18 cellular contexts compared by ENCODE assay signal in the genomic region with DNA sequence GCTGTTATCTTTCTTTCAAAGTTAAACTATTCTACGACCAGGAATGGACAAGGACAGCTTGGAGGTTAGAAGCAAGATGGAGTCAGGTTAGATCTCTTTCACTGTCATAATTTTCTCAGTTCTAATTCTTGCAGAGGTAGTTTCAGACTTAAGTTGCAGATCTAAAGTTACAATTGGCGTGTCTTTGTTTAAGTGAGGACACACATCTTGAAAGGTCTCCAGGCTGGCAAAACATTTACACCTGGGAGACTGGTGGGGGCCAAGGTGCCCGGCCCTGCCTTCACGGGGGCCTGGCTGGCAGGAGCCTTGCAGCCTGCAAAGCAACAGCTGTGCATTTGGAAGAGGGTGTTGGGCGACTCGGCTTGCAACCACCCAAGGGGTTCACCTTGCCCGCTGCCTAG. TPM values are rescaled to one million over a fixed set of nuclear protein-coding genes. Genes with fewer than 3 reads are reported as not detected.
DNase-seq lines count a peak whose midpoint lies in the region; ATAC-seq and TF ChIP-seq lines count a peak whose summit lies in the region.
"Had no signal": no experiment of that assay in that cellular context is flagged by ENCODE, and none has a peak within 500 bp of the region (broad histone marks: within the 10 kb centered on the region; RNA-seq: fewer than 3 reads in every experiment).

No MANE protein-coding gene starts in this region.

- intact Hi-C loops in activated CD4-positive, alpha-beta T cell treated with anti-CD3 and anti-CD28 coated beads, Interleukin-2, amount 10 ng/mL, durations not matched to agents 24 days and 14 days (cut with micrococcal nuclease): no loop called here

- H3K27me3 Mint-ChIP-seq in activated CD4-positive, alpha-beta T cell treated with anti-CD3 and anti-CD28 coated beads, Interleukin-2, amount 10 ng/mL, durations not matched to agents 24 days and 14 days: no peaks in the 10 kb centered on the region
- H3K27me3 Mint-ChIP-seq in brain (peaks cover 11% of the 10 kb centered on the region), osteocyte (ENCODE audit: unreplicated experiment) (no peaks in the 10 kb centered on the region)

- H3K79me2 ChIP-seq in SU-DHL-6 (ENCODE audit: insufficient read depth, low read length): no peaks in the 10 kb centered on the region

- H2AFZ ChIP-seq in SU-DHL-6 (ENCODE audit: low read depth, low read length, severe bottlenecking): peak overlapping the region; percentile 19

- ATAC-seq in GM21619 (IDR thresholded peaks at IDR 0.05; ENCODE audit: unreplicated experiment): no peak
- ATAC-seq in HG02938 (IDR thresholded peaks at IDR 0.05; ENCODE audit: unreplicated experiment): no peak
- ATAC-seq: A549, heart right ventricle had no signal

- no peaks in the 10 kb centered on the region for H3K9me3 ChIP-seq in SU-DHL-6 (ENCODE audit: insufficient read depth, low read length)
- H3K9me3 ChIP-seq: A549, heart right ventricle had no signal

- no peaks in the 10 kb centered on the region for H4K20me1 ChIP-seq in SU-DHL-6 (ENCODE audit: low read depth, low read length)

- no peak overlapping the region for H3K9ac ChIP-seq in SU-DHL-6 (ENCODE audit: low read length)
- H3K9ac ChIP-seq: KMS-11 had no signal

- H3K9me3 Mint-ChIP-seq in activated CD4-positive, alpha-beta T cell treated with anti-CD3 and anti-CD28 coated beads, Interleukin-2, amount 10 ng/mL, durations not matched to agents 24 days and 14 days: no peaks in the 10 kb centered on the region
- H3K9me3 Mint-ChIP-seq in brain (peaks cover 0 to 3% (median 3%) of the 10 kb centered on the region in 5 experiments), osteocyte (ENCODE audit: unreplicated experiment) (no peaks in the 10 kb centered on the region)

- H3K4me2 ChIP-seq in SU-DHL-6 (ENCODE audit: low read depth, low read length, poor library complexity, severe bottlenecking): no peak overlapping the region

- H3F3A ChIP-seq in SU-DHL-6 (ENCODE audit: insufficient read depth): 0 out of 2 replicates have a peak, but pooled peaks cover 2% of the 10 kb centered on the region

- H3K9me2 ChIP-seq in SU-DHL-6 (replicated peaks; ENCODE audit: insufficient read depth, low read length): no peaks in the 10 kb centered on the region

- no peak for DNase-seq in activated CD4-positive, alpha-beta T cell treated with anti-CD3 and anti-CD28 coated beads, Interleukin-2, amount 10 ng/mL, durations not matched to agents 24 days and 14 days
- no peak for DNase-seq in activated CD4-positive, alpha-beta T cell treated with anti-CD3 and anti-CD28 coated beads for 1 hour
- DNase-seq in osteocyte (ENCODE audit: extremely low spot score, unreplicated experiment) (no peak), putamen (ENCODE audit: low spot score) (no peak)
- DNase-seq: effector memory CD4-positive, alpha-beta T cell; HCEC 1CT; heart right ventricle; islet precursor cell; NCI-H1092 treated with DMSO at 0.1 percent for 48 hours; NCI-H69; retina had no signal

- no peak overlapping the region for H3K4me3 ChIP-seq in SU-DHL-6 (ENCODE audit: insufficient read depth, low read length, poor library complexity, severe bottlenecking)
- H3K4me3 ChIP-seq: heart right ventricle, SK-N-MC had no signal

- H3K27me3 ChIP-seq in SU-DHL-6 (ENCODE audit: low read length): no peaks in the 10 kb centered on the region
- H3K27me3 ChIP-seq: heart right ventricle had no signal

- H3K36me3 ChIP-seq in SU-DHL-6 (ENCODE audit: low read length): no peaks in the 10 kb centered on the region
- H3K36me3 ChIP-seq: heart right ventricle had no signal

- TF ChIP-seq CTCF in SU-DHL-6 (IDR thresholded peaks at IDR 0.05; ENCODE audit: insufficient read depth, low read length, poor library complexity, severe bottlenecking) (no peak), brain (conservative IDR thresholded peaks at IDR 0.05) (no peak), osteocyte (IDR thresholded peaks at IDR 0.05) (no peak)

- no peak overlapping the region for H3K27ac Mint-ChIP-seq in activated CD4-positive, alpha-beta T cell treated with anti-CD3 and anti-CD28 coated beads, Interleukin-2, amount 10 ng/mL, durations not matched to agents 24 days and 14 days
- H3K27ac Mint-ChIP-seq in brain (peak overlapping the region in 2 of 5 experiments; percentile 50 to 54), osteocyte (ENCODE audit: unreplicated experiment) (no peak overlapping the region)

- H3K4me3 Mint-ChIP-seq in activated CD4-positive, alpha-beta T cell treated with anti-CD3 and anti-CD28 coated beads, Interleukin-2, amount 10 ng/mL, durations not matched to agents 24 days and 14 days: peak overlapping the region; percentile 50
- peak overlapping the region; percentile 66 to 100 (median 77) for H3K4me3 Mint-ChIP-seq in brain
- peak overlapping the region; percentile 98 for H3K4me3 Mint-ChIP-seq in osteocyte (ENCODE audit: unreplicated experiment)

- peaks cover 18% of the 10 kb centered on the region for H3K4me1 Mint-ChIP-seq in activated CD4-positive, alpha-beta T cell treated with anti-CD3 and anti-CD28 coated beads, Interleukin-2, amount 10 ng/mL, durations not matched to agents 24 days and 14 days
- H3K4me1 Mint-ChIP-seq in brain (peaks cover 33% of the 10 kb centered on the region), osteocyte (ENCODE audit: unreplicated experiment) (peaks cover 16% of the 10 kb centered on the region)

- H3K27ac ChIP-seq in SU-DHL-6 (ENCODE audit: low read depth, low read length): no peak overlapping the region
- H3K27ac ChIP-seq: heart right ventricle, KMS-11, SK-N-MC had no signal

- H3K36me3 Mint-ChIP-seq in activated CD4-positive, alpha-beta T cell treated with anti-CD3 and anti-CD28 coated beads, Interleukin-2, amount 10 ng/mL, durations not matched to agents 24 days and 14 days (ENCODE audit: low read depth): no peaks in the 10 kb centered on the region
- H3K36me3 Mint-ChIP-seq in brain: peaks cover 4% of the 10 kb centered on the region
- peaks cover 2% of the 10 kb centered on the region for H3K36me3 Mint-ChIP-seq in osteocyte (ENCODE audit: unreplicated experiment)

RNA-seq across cellular contexts. Expression of a gene that starts 1.7 kb away (rescaled TPM):
- 13.6 and 13.9 TPM in 2 replicates for total RNA-seq in activated CD4-positive, alpha-beta T cell treated with anti-CD3 and anti-CD28 coated beads, Interleukin-2, amount 10 ng/mL, durations not matched to agents 24 days and 14 days
- polyA plus RNA-seq in brain (ENCODE audit: insufficient read depth, low read depth, low replicate concordance): 4.6 TPM
- total RNA-seq in osteocyte: 23.7 and 24.8 TPM in 2 replicates

RNA-seq across cellular contexts. Expression of a gene that starts 25.4 kb away (rescaled TPM):
- 60.3 and 61.3 TPM in 2 replicates for total RNA-seq in activated CD4-positive, alpha-beta T cell treated with anti-CD3 and anti-CD28 coated beads, Interleukin-2, amount 10 ng/mL, durations not matched to agents 24 days and 14 days
- 32.1 TPM for polyA plus RNA-seq in brain (ENCODE audit: insufficient read depth, low read depth, low replicate concordance)
- 146 and 156 TPM in 2 replicates for total RNA-seq in osteocyte
